26 cellular contexts compared by ENCODE assay signal in genomic region chr15:71336671-71337070, GRCh38.
DNase-seq lines count a peak whose midpoint lies in the region; ATAC-seq and TF ChIP-seq lines count a peak whose summit lies in the region.
"Had no signal": no experiment of that assay in that cellular context is flagged by ENCODE, and none has a peak within 500 bp of the region (broad histone marks: within the 10 kb centered on the region; RNA-seq: fewer than 3 reads in every experiment).

No MANE protein-coding gene starts in this region.

- DNase-seq in body of pancreas (no peak), left kidney (ENCODE audit: low read depth, low spot score) (peak; percentile 29), thoracic aorta (ENCODE audit: low spot score) (no peak), T-helper 17 cell (no peak)
- DNase-seq in CD8-positive, alpha-beta memory T cell = no peak
- DNase-seq: activated CD4-positive, alpha-beta T cell treated with anti-CD3 and anti-CD28 coated beads, Interleukin-2, amount 10 ng/mL, durations not matched to agents 24 days and 14 days; activated naive CD4-positive, alpha-beta T cell treated with anti-CD3 and anti-CD28 coated beads, Interleukin-2, amount 50 U/mL, for 16 hours; CD8-positive, alpha-beta T cell; central memory CD4-positive, alpha-beta T cell; erythroblast; gastrocnemius medialis; NCI-H1105 treated with DMSO at 0.1 percent for 48 hours; NCI-H446; nephron progenitor cell; psoas muscle; stimulated activated CD4-positive, alpha-beta T cell treated with anti-CD3 and anti-CD28 coated beads, Interleukin-2, amount 100 ng/mL, for 24 hours; T-helper 2 cell had no signal

- H3K4me3 Mint-ChIP-seq in CD8-positive, alpha-beta memory T cell = no peak overlapping the region
- H3K4me3 Mint-ChIP-seq in T-helper 17 cell = no peak overlapping the region
- H3K4me3 Mint-ChIP-seq: activated CD4-positive, alpha-beta T cell treated with anti-CD3 and anti-CD28 coated beads, Interleukin-2, amount 10 ng/mL, durations not matched to agents 24 days and 14 days; activated T-helper 1 cell treated with anti-CD3 and anti-CD28 coated beads, Interleukin-12 subunit alpha, Interleukin-12 subunit beta, Interleukin-2, Interleukin-4 antibody, amounts not matched to agents 30 ng/mL and 10 ng/mL and 1 ng/mL, durations not matched to agents 14 hours and 24 hours and 36 hours; CD8-positive, alpha-beta T cell; nephron progenitor cell; stimulated activated memory B cell treated with anti-CD40 and anti-IgM and Interleukin-4, amounts not matched to agents 10 μg/mL and 1 μg/mL and 100 μg/mL, for 72 hours had no signal

- peak overlapping the region in 1 of 8 donors; percentile 3 for H3K27ac Mint-ChIP-seq in CD8-positive, alpha-beta memory T cell
- no peak overlapping the region for H3K27ac Mint-ChIP-seq in T-helper 17 cell
- H3K27ac Mint-ChIP-seq: activated CD4-positive, alpha-beta T cell treated with anti-CD3 and anti-CD28 coated beads, Interleukin-2, amount 10 ng/mL, durations not matched to agents 24 days and 14 days; activated T-helper 1 cell treated with anti-CD3 and anti-CD28 coated beads, Interleukin-12 subunit alpha, Interleukin-12 subunit beta, Interleukin-2, Interleukin-4 antibody, amounts not matched to agents 30 ng/mL and 10 ng/mL and 1 ng/mL, durations not matched to agents 14 hours and 24 hours and 36 hours; CD8-positive, alpha-beta T cell; nephron progenitor cell; stimulated activated memory B cell treated with anti-CD40 and anti-IgM and Interleukin-4, amounts not matched to agents 10 μg/mL and 1 μg/mL and 100 μg/mL, for 72 hours had no signal

- H3K27ac ChIP-seq in HUES48 (ENCODE audit: low read depth, low read length) (peak overlapping the region; percentile 30), body of pancreas (peak overlapping the region; percentile 37 to 64 (median 52)), thoracic aorta (peak overlapping the region; percentile 72 to 95)
- H3K27ac ChIP-seq in CD8-positive, alpha-beta memory T cell (ENCODE audit: low read depth, low read length) = no peak overlapping the region
- H3K27ac ChIP-seq: gastrocnemius medialis, psoas muscle, SK-N-MC had no signal

- H3K9me3 ChIP-seq in HUES48 (ENCODE audit: control insufficient read depth, insufficient read depth, low read length) = no peaks in the 10 kb centered on the region
- H3K9me3 ChIP-seq in body of pancreas = no peaks in the 10 kb centered on the region
- H3K9me3 ChIP-seq in thoracic aorta = no peaks in the 10 kb centered on the region
- H3K9me3 ChIP-seq in CD8-positive, alpha-beta memory T cell (ENCODE audit: low read length) = no peaks in the 10 kb centered on the region
- no peaks in the 10 kb centered on the region for H3K9me3 ChIP-seq in T-helper 17 cell (ENCODE audit: control insufficient read depth, low read length, poor library complexity, severe bottlenecking)
- H3K9me3 ChIP-seq: gastrocnemius medialis, psoas muscle had no signal

- ATAC-seq in body of pancreas = no peak
- ATAC-seq in thoracic aorta (ENCODE audit: insufficient number of reproducible peaks, low FRiP score, low read depth) = no peak
- no peak for ATAC-seq in T-helper 17 cell
- ATAC-seq in HG03457 (IDR thresholded peaks at IDR 0.05; ENCODE audit: unreplicated experiment) = no peak
- ATAC-seq in HG02840 (IDR thresholded peaks at IDR 0.05; ENCODE audit: low FRiP score, unreplicated experiment) = no peak
- ATAC-seq: CD8-positive, alpha-beta T cell; gastrocnemius medialis; HepG2; Panc1; psoas muscle; stimulated activated memory B cell treated with anti-CD40 and anti-IgM and Interleukin-4, amounts not matched to agents 10 μg/mL and 1 μg/mL and 100 μg/mL, for 72 hours had no signal

- no peak for TF ChIP-seq CTCF in body of pancreas (IDR thresholded peaks at IDR 0.05)
- TF ChIP-seq CTCF in thoracic aorta (IDR thresholded peaks at IDR 0.05) = no peak

- H3K27me3 Mint-ChIP-seq in CD8-positive, alpha-beta memory T cell = peaks cover 0 to 5% of the 10 kb centered on the region in 2 donors
- H3K27me3 Mint-ChIP-seq in T-helper 17 cell = peaks cover 6% of the 10 kb centered on the region

- TF ChIP-seq POLR2A in body of pancreas (IDR thresholded peaks at IDR 0.05) = no peak

- H3K27me3 ChIP-seq in HUES48 (ENCODE audit: control insufficient read depth, insufficient read depth, low read length) (no peaks in the 10 kb centered on the region), body of pancreas (no peaks in the 10 kb centered on the region), thoracic aorta (replicated peaks; ENCODE audit: insufficient read depth) (no peaks in the 10 kb centered on the region)
- no peaks in the 10 kb centered on the region for H3K27me3 ChIP-seq in CD8-positive, alpha-beta memory T cell (ENCODE audit: insufficient read depth, low read length, poor library complexity, severe bottlenecking)
- H3K27me3 ChIP-seq: gastrocnemius medialis had no signal

- H3K9me3 Mint-ChIP-seq in CD8-positive, alpha-beta memory T cell = no peaks in the 10 kb centered on the region
- H3K9me3 Mint-ChIP-seq: activated CD4-positive, alpha-beta T cell treated with anti-CD3 and anti-CD28 coated beads, Interleukin-2, amount 10 ng/mL, durations not matched to agents 24 days and 14 days; activated T-helper 1 cell treated with anti-CD3 and anti-CD28 coated beads, Interleukin-12 subunit alpha, Interleukin-12 subunit beta, Interleukin-2, Interleukin-4 antibody, amounts not matched to agents 30 ng/mL and 10 ng/mL and 1 ng/mL, durations not matched to agents 14 hours and 24 hours and 36 hours; CD8-positive, alpha-beta T cell; nephron progenitor cell; stimulated activated memory B cell treated with anti-CD40 and anti-IgM and Interleukin-4, amounts not matched to agents 10 μg/mL and 1 μg/mL and 100 μg/mL, for 72 hours had no signal

- 44% methylated on average over 3 of the region's 3 CpGs for WGBS in body of pancreas, 2 donors

- no peak overlapping the region for H3K4me3 ChIP-seq in HUES48 (ENCODE audit: low read depth, low read length)
- no peak overlapping the region for H3K4me3 ChIP-seq in body of pancreas
- H3K4me3 ChIP-seq in thoracic aorta = no peak overlapping the region
- no peak overlapping the region for H3K4me3 ChIP-seq in CD8-positive, alpha-beta memory T cell (ENCODE audit: low read length)
- H3K4me3 ChIP-seq: gastrocnemius medialis, psoas muscle, SK-N-MC, skin epidermis had no signal

- peaks cover 0 to 9% (median 3%) of the 10 kb centered on the region in 3 donors for H3K4me1 Mint-ChIP-seq in CD8-positive, alpha-beta memory T cell
- no peaks in the 10 kb centered on the region for H3K4me1 Mint-ChIP-seq in T-helper 17 cell
- H3K4me1 Mint-ChIP-seq: stimulated activated memory B cell treated with anti-CD40 and anti-IgM and Interleukin-4, amounts not matched to agents 10 μg/mL and 1 μg/mL and 100 μg/mL, for 72 hours had no signal

- H3K9ac ChIP-seq in HUES48 (ENCODE audit: low read depth, low read length) = no peak overlapping the region

- intact Hi-C loops in body of pancreas (cut with DNase I) = no loop called here

- POLR2A ChIA-PET in CD8-positive, alpha-beta memory T cell (lab: Charles Lee) = no interaction called here

- no peaks in the 10 kb centered on the region for H3K36me3 ChIP-seq in HUES48 (ENCODE audit: control insufficient read depth, insufficient read depth, low read length)
- H3K36me3 ChIP-seq in body of pancreas (replicated peaks in 1 of 2; ENCODE audit: insufficient read depth in 1 of 2, low read depth in 2 of 2) = no peaks in the 10 kb centered on the region
- H3K36me3 ChIP-seq in thoracic aorta = no peaks in the 10 kb centered on the region
- no peaks in the 10 kb centered on the region for H3K36me3 ChIP-seq in CD8-positive, alpha-beta memory T cell (ENCODE audit: insufficient read depth, low read length)
- H3K36me3 ChIP-seq: gastrocnemius medialis had no signal

- CTCF ChIA-PET in CD8-positive, alpha-beta memory T cell (lab: Charles Lee) = no interaction called here

- H3K4me1 ChIP-seq in HUES48 (ENCODE audit: control insufficient read depth, insufficient read depth, low read length) (peaks cover 14% of the 10 kb centered on the region), body of pancreas (no peaks in the 10 kb centered on the region), thoracic aorta (ENCODE audit: control insufficient read depth in 1 of 2, low read depth in 2 of 2) (peaks cover 18 to 71% of the 10 kb centered on the region in 2 donors)
- no peaks in the 10 kb centered on the region for H3K4me1 ChIP-seq in CD8-positive, alpha-beta memory T cell (ENCODE audit: insufficient read depth, low read length)

- H3K36me3 Mint-ChIP-seq in CD8-positive, alpha-beta memory T cell = no peaks in the 10 kb centered on the region
- H3K36me3 Mint-ChIP-seq in T-helper 17 cell (ENCODE audit: low read depth) = no peaks in the 10 kb centered on the region
- H3K36me3 Mint-ChIP-seq: CD8-positive, alpha-beta T cell; stimulated activated memory B cell treated with anti-CD40 and anti-IgM and Interleukin-4, amounts not matched to agents 10 μg/mL and 1 μg/mL and 100 μg/mL, for 72 hours had no signal
